Comparison of ENCODE assay signal across 17 cellular contexts in the genomic region with DNA sequence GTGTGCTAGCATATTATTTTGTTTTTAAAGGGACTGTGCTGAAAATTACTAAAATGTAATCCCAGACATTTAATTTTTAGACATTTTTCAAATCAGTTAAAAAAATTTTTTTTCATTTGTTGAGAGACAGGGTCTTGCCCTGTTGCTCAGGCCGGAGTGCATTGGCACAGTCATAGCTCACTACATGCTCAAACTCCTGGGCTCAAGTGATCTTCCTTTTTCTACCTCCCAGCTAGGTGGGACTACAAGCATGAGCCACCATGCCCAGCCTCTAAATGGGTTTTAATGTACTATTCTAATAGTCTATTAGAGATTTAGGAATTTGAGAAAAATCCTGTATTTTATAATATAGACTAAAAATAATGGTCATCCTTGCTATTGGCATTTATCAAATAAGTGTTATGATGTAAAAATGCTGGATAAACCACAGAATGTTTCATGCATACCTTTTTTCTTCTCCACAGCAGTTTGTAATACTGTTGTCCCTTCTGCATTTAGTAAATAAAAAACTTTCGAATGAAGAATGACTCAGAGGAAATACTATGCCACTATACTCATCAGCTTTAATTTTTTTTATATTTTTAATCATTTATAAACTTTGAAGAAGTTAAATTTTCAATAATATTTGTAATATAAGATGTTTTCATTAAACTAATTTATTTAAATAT. TPM values are rescaled to one million over a fixed set of nuclear protein-coding genes. Genes with fewer than 3 reads are reported as not detected.
A peak's percentile ranks its signal among the peaks of the same experiment; 100 is the strongest.
DNase-seq lines count a peak whose midpoint lies in the region; FAIRE-seq and TF ChIP-seq lines count a peak whose summit lies in the region.
"Had no signal": no experiment of that assay in that cellular context is flagged by ENCODE, and none has a peak within 500 bp of the region (broad histone marks: within the 10 kb centered on the region; RNA-seq: fewer than 3 reads in every experiment).

No MANE protein-coding gene starts in this region.

- H3K4me1 ChIP-seq in stomach: peaks cover 10 to 75% (median 46%) of the 10 kb centered on the region in 4 donors
- H3K4me1 ChIP-seq: breast epithelium had no signal

- WGBS in stomach, 5 donors: 61 to 87% (median 72%) methylated on average over 2 of the region's 2 CpGs

- peak; percentile 81 for DNase-seq in ELR (ENCODE audit: low read depth)
- peak; percentile 5 for DNase-seq in RPMI7951 (ENCODE audit: low read depth)
- DNase-seq in epithelial cell of prostate (ENCODE audit: low read depth, low spot score): no peak
- peak; percentile 40 for DNase-seq in non-pigmented ciliary epithelial cell (ENCODE audit: low read depth)
- DNase-seq in NCI-H524 (lab: John Stamatoyannopoulos, UW): no peak
- no peak for DNase-seq in stomach
- DNase-seq in HTR-8/SVneo (ENCODE audit: insufficient read length, low spot score): no peak
- DNase-seq in NK-92 treated with Interleukin-12 subunit alpha and Interleukin-12 subunit beta, amount 100 ng/mL, for 24 hours (lab: John Stamatoyannopoulos, UW): no peak
- DNase-seq: activated CD4-positive, alpha-beta T cell treated with anti-CD3 and anti-CD28 coated beads, Interleukin-2, amount 50 U/mL, for 48 hours; activated T-cell treated with anti-CD3 and anti-CD28 coated beads, Interleukin-2, amount 50 U/mL, for 4 hours; GF-D8; NCI-H1105 treated with DMSO at 0.1 percent for 48 hours; NCI-H82; stimulated activated CD4-positive, alpha-beta T cell treated with anti-CD3 and anti-CD28 coated beads, Interleukin-4, amount 100 ng/mL, for 24 hours; stimulated activated CD8-positive, alpha-beta memory T cell treated with anti-CD3 and anti-CD28 coated beads, Interleukin-4, amount 100 ng/mL, for 48 hours; SW 1271 had no signal

- TF ChIP-seq CTCF in stomach (IDR thresholded peaks at IDR 0.05): no peak

- H3K27me3 ChIP-seq in stomach: no peaks in the 10 kb centered on the region
- H3K27me3 ChIP-seq: breast epithelium had no signal

- no peak for TF ChIP-seq POLR2A in stomach (IDR thresholded peaks at IDR 0.05)

- H3K27ac ChIP-seq in epithelial cell of prostate: peak overlapping the region; percentile 50
- peak overlapping the region in 1 of 5 donors; percentile 4 for H3K27ac ChIP-seq in stomach
- H3K27ac ChIP-seq: breast epithelium had no signal

- intact Hi-C loops in stomach (cut with DNase I; ENCODE audit: low total_unique reads): no loop called here

- no peak for TF ChIP-seq EP300 in stomach (IDR thresholded peaks at IDR 0.05)

- no peak overlapping the region for H3K4me3 ChIP-seq in stomach
- H3K4me3 ChIP-seq: breast epithelium had no signal

- no peak for FAIRE-seq in HTR-8/SVneo (lab: Jason Lieb, UNC)

- no peaks in the 10 kb centered on the region for H3K9me3 ChIP-seq in stomach
- H3K9me3 ChIP-seq: breast epithelium had no signal

- peaks cover 0 to 22% (median 12%) of the 10 kb centered on the region in 4 donors for H3K36me3 ChIP-seq in stomach
- H3K36me3 ChIP-seq: breast epithelium had no signal

RNA-seq across cellular contexts. Expression of a gene that starts 29.8 kb away (rescaled TPM):
- total RNA-seq in RPMI7951 (2014; rRNA removed; shearing (Covaris generic)): 6.4 and 10.5 TPM in 2 replicates
- 10 to 100 TPM; 21.4 to 97.9 (median 24.6) TPM for total RNA-seq in stomach
- 1 to 10 TPM; 3.4 to 7.6 (median 6.9) TPM for polyA plus RNA-seq in stomach

Comparison
In these comparisons a context has a peak if more than half of its experiments do, and no peak if none do; other contexts are left out.
1. DNase-seq: peak in ELR (single experiment), RPMI7951 (single experiment) and non-pigmented ciliary epithelial cell (single experiment); none in epithelial cell of prostate (single experiment), NCI-H524 (0 of 2), stomach (single experiment), HTR-8/SVneo (single experiment) and NK-92 treated with Interleukin-12 subunit alpha and Interleukin-12 subunit beta, amount 100 ng/mL, for 24 hours (single experiment).